In the genomic region with DNA sequence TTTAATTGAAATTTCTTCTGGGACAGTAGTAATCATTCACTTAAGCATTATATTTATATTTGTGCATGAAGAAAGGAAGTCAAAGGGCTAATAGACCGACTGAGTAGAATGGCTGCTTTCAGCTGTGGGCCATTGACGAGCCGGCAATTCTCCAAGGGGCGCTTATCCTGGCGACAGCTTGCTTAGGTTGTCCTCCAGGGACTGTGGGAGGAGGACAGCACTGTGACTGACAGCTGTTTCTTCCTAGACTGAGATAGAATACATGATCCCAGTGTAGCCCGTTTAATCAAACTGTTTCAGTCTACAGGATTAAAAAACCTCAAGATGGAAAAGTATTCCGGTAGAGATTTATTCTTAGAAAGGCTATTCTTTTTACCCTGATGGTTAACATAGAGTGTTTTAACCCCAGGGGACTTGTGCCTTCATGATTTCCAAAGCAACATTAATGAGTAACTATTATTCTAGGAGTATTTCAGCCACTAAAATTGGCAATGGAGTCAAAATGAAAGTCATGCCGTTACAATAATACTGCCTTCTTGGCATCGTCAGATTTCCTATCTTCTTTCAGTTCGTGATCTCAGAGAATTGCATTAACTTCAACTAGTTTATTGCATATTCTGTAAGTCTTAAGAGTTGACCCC, we compare ENCODE assay signal across 20 cellular contexts.
DNase-seq lines count a peak whose midpoint lies in the region; ATAC-seq, FAIRE-seq and TF ChIP-seq lines count a peak whose summit lies in the region.
"Had no signal": no experiment of that assay in that cellular context is flagged by ENCODE, and none has a peak within 500 bp of the region (broad histone marks: within the 10 kb centered on the region; RNA-seq: fewer than 3 reads in every experiment).

No MANE protein-coding gene starts in this region.

- POLR2A ChIA-PET in HepG2 (lab: Yijun Ruan, JAX): no interaction called here

- no peak overlapping the region for H3K27ac ChIP-seq in liver (ENCODE audit: low read depth in 1 of 2, low read length in 2 of 2)
- H3K27ac ChIP-seq in HepG2 (ENCODE audit: extremely low read length, insufficient read depth, low read length): no peak overlapping the region
- H3K27ac ChIP-seq in right lobe of liver: no peak overlapping the region
- H3K27ac ChIP-seq in caudate nucleus (ENCODE audit: low read depth, low read length): no peak overlapping the region
- no peak overlapping the region for H3K27ac ChIP-seq in psoas muscle
- H3K27ac ChIP-seq: 22Rv1, Peyer's patch, SJSA1 had no signal

- no peaks in the 10 kb centered on the region for H4K20me1 ChIP-seq in HepG2 (ENCODE audit: insufficient read depth, low read length)

- DNase-seq in HepG2 (ENCODE audit: low spot score): no peak
- DNase-seq in NCI-H82 (lab: John Stamatoyannopoulos, UW): peak; percentile 94
- DNase-seq in right lobe of liver: no peak
- DNase-seq in caudate nucleus (lab: John Stamatoyannopoulos, UW): no peak
- no peak for DNase-seq in psoas muscle
- DNase-seq: CD8-positive, alpha-beta T cell; GOT3; NCI-H1417; NCI-H69; NK-92 treated with Interleukin-12 subunit alpha and Interleukin-12 subunit beta, amount 100 ng/mL, for 24 hours; Peyer's patch had no signal

- intact Hi-C loops in HepG2 (cut with micrococcal nuclease; ENCODE audit: unreplicated experiment) (no loop called here), right lobe of liver (cut with DNase I) (no loop called here), psoas muscle (cut with DNase I) (no loop called here)

- TF ChIP-seq CTCF in liver (IDR thresholded peaks at IDR 0.05; ENCODE audit: low read depth, low read length, missing input control): no peak
- TF ChIP-seq CTCF in HepG2 (CRISPR knock-in tag; IDR thresholded peaks at IDR 0.05): no peak
- TF ChIP-seq CTCF in right lobe of liver (IDR thresholded peaks at IDR 0.05): no peak
- TF ChIP-seq CTCF in psoas muscle (IDR thresholded peaks at IDR 0.05): no peak

- H3K4me1 ChIP-seq in liver (ENCODE audit: control insufficient read depth in 4 of 4, insufficient read depth in 4 of 4, low read length in 3 of 4): peaks cover 0 to 9% (median 0%) of the 10 kb centered on the region in 4 donors
- H3K4me1 ChIP-seq in HepG2 (ENCODE audit: insufficient read depth, low read length): no peaks in the 10 kb centered on the region
- H3K4me1 ChIP-seq in right lobe of liver: no peaks in the 10 kb centered on the region
- no peaks in the 10 kb centered on the region for H3K4me1 ChIP-seq in psoas muscle
- H3K4me1 ChIP-seq: Peyer's patch had no signal

- H3K27me3 ChIP-seq in liver (ENCODE audit: control insufficient read depth in 4 of 4, insufficient read depth in 4 of 4, low read length in 3 of 4) (no peaks in the 10 kb centered on the region), HepG2 (ENCODE audit: control insufficient read depth in 1 of 2, insufficient read depth in 2 of 2, low read length in 2 of 2) (no peaks in the 10 kb centered on the region), right lobe of liver (no peaks in the 10 kb centered on the region), psoas muscle (ENCODE audit: insufficient read depth in 3 of 3, low read length in 2 of 3) (no peaks in the 10 kb centered on the region)
- H3K27me3 ChIP-seq: Peyer's patch had no signal

- H3K9ac ChIP-seq in liver (ENCODE audit: low read depth in 1 of 2, low read length in 2 of 2): no peak overlapping the region
- no peak overlapping the region for H3K9ac ChIP-seq in HepG2 (ENCODE audit: insufficient read depth, low read depth, low read length)

- H2AFZ ChIP-seq in HepG2 (ENCODE audit: low read length): no peak overlapping the region

- no peak overlapping the region for H3K4me2 ChIP-seq in HepG2 (ENCODE audit: low read depth, low read length)

- ATAC-seq in HepG2 (no peak), right lobe of liver (peak; percentile 67 to 92 (median 72)), GM19463 (IDR thresholded peaks at IDR 0.05; ENCODE audit: unreplicated experiment) (no peak), HG03521 (IDR thresholded peaks at IDR 0.05; ENCODE audit: unreplicated experiment) (no peak), psoas muscle (no peak)
- ATAC-seq: CD8-positive, alpha-beta T cell; HCT116; K562 had no signal

- CTCF ChIA-PET in HepG2 (lab: Yijun Ruan, JAX; ENCODE audit: low intra/inter-chr PET ratio, low total read pairs): no interaction called here

- TF ChIP-seq EP300 in HepG2 (IDR thresholded peaks at IDR 0.05; ENCODE audit: low read depth in 2 of 2, low read length in 2 of 2): no peak
- TF ChIP-seq EP300 in HepG2 (CRISPR knock-in tag; IDR thresholded peaks at IDR 0.05; ENCODE audit: borderline replicate concordance): no peak

- no peaks in the 10 kb centered on the region for H3K36me3 ChIP-seq in liver (ENCODE audit: control insufficient read depth in 4 of 4, insufficient read depth in 3 of 4, low read depth in 1 of 4, low read length in 3 of 4)
- no peaks in the 10 kb centered on the region for H3K36me3 ChIP-seq in HepG2 (replicated peaks in 1 of 2; ENCODE audit: control insufficient read depth in 1 of 2, insufficient read depth in 2 of 2, low read length in 2 of 2)
- H3K36me3 ChIP-seq in right lobe of liver: no peaks in the 10 kb centered on the region
- H3K36me3 ChIP-seq in psoas muscle (ENCODE audit: insufficient read depth in 1 of 2, low read depth in 1 of 2): no peaks in the 10 kb centered on the region
- H3K36me3 ChIP-seq: Peyer's patch, SJSA1 had no signal

- no peaks in the 10 kb centered on the region for H3K9me3 ChIP-seq in liver (ENCODE audit: control insufficient read depth in 4 of 4, low read length in 3 of 4)
- no peaks in the 10 kb centered on the region for H3K9me3 ChIP-seq in HepG2 (ENCODE audit: low read length)
- no peaks in the 10 kb centered on the region for H3K9me3 ChIP-seq in right lobe of liver
- H3K9me3 ChIP-seq in psoas muscle: no peaks in the 10 kb centered on the region
- H3K9me3 ChIP-seq: Peyer's patch, SJSA1 had no signal

- in situ Hi-C loops in HepG2 (cut with HindIII; ENCODE audit: extremely low pct_ligation_motif_present, low pct_unique_long_range_greater_than_20kb): no loop called here

- H3K4me3 ChIP-seq in liver (ENCODE audit: low read depth in 1 of 3, low read length in 3 of 3) (peak overlapping the region in 2 of 3 donors; percentile 42 to 58), HepG2 (replicated peaks in 1 of 3; ENCODE audit: insufficient read depth in 1 of 3, low read depth in 2 of 3, low read length in 3 of 3) (no peak overlapping the region), right lobe of liver (peak overlapping the region in 2 of 3 donors; percentile 12 to 38), psoas muscle (no peak overlapping the region)
- H3K4me3 ChIP-seq: K562, Peyer's patch, SJSA1 had no signal

- no peaks in the 10 kb centered on the region for H3K79me2 ChIP-seq in HepG2 (ENCODE audit: insufficient read depth, low read length)

- TF ChIP-seq RAD21 in liver (IDR thresholded peaks at IDR 0.05) (no peak), HepG2 (CRISPR knock-in tag; IDR thresholded peaks at IDR 0.05) (no peak)

- BruUV-seq in HepG2 (replicated peaks; lab: Mats Ljungman, UMichigan): no TSS peak

- 80% methylated on average over 10 of the region's 10 CpGs for WGBS in liver
- 43% methylated on average over 10 of the region's 10 CpGs for WGBS in HepG2 (ENCODE audit: low lambda C conversion rate)
- WGBS in right lobe of liver (ENCODE audit: insufficient coverage, low coverage, low lambda C conversion rate, missing lambda C conversion rate): 18% methylated on average over 9 of the region's 10 CpGs
- WGBS in psoas muscle, 3 donors: 37 to 51% (median 48%) methylated on average over 10 of the region's 10 CpGs

- TF ChIP-seq POLR2A in HepG2 (IDR thresholded peaks at IDR 0.05; ENCODE audit: insufficient read depth in 1 of 2, low read depth in 2 of 2, low read length in 2 of 2): no peak
- no peak for TF ChIP-seq POLR2A in right lobe of liver (IDR thresholded peaks at IDR 0.05)

- FAIRE-seq in HepG2 (lab: Jason Lieb, UNC): no peak
- FAIRE-seq: GM12891, GM18507, K562 had no signal

TF ChIP-seq in liver, 16 proteins besides CTCF, POLR2A, EP300 and RAD21:
- TF ChIP-seq, protein P1, sequence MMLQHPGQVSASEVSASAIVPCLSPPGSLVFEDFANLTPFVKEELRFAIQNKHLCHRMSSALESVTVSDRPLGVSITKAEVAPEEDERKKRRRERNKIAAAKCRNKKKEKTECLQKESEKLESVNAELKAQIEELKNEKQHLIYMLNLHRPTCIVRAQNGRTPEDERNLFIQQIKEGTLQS (IDR thresholded peaks at IDR 0.05): no peak
- TF ChIP-seq RXRA (IDR thresholded peaks at IDR 0.05): no peak

TF ChIP-seq in HepG2, 621 proteins besides CTCF, POLR2A, EP300 and RAD21 (continues in another document):
- TF ChIP-seq ZNF841 (CRISPR knock-in tag; IDR thresholded peaks at IDR 0.05; ENCODE audit: borderline replicate concordance) (no peak), GATA4 (IDR thresholded peaks at IDR 0.05; ENCODE audit: borderline replicate concordance, low read depth) (no peak), SUZ12 (IDR thresholded peaks at IDR 0.05; ENCODE audit: low read depth, low read length) (no peak), ZNF337 (CRISPR knock-in tag; IDR thresholded peaks at IDR 0.05; ENCODE audit: borderline replicate concordance, low read depth) (no peak)

Comparison
In these comparisons a context has a peak if more than half of its experiments do, and no peak if none do; other contexts are left out.
1. H3K4me3 ChIP-seq: peak in liver (2 of 3) and right lobe of liver (2 of 3); none in HepG2 (0 of 3) and psoas muscle (single experiment).
2. ATAC-seq: peak in right lobe of liver (4 of 4); none in HepG2 (single experiment), GM19463 (single experiment), HG03521 (single experiment) and psoas muscle (0 of 4).